38 cellular contexts compared by ENCODE assay signal in genomic region chr17:32980230-32980629, GRCh38. TPM values are rescaled to one million over a fixed set of nuclear protein-coding genes. Genes with fewer than 3 reads are reported as not detected.
"Had no signal": no experiment of that assay in that cellular context is flagged by ENCODE, and none has a peak within 500 bp of the region (broad histone marks: within the 10 kb centered on the region; RNA-seq: fewer than 3 reads in every experiment).

No MANE protein-coding gene starts in this region.

- ATAC-seq: activated naive CD4-positive, alpha-beta T cell treated with anti-CD3 and anti-CD28 coated beads, Interleukin-2, amount 50 U/mL, for 72 hours; activated naive CD8-positive, alpha-beta T cell treated with anti-CD3 and anti-CD28 coated beads, Interleukin-2, amount 50 U/mL, for 24 hours; activated T-cell treated with anti-CD3 and anti-CD28 coated beads, Interleukin-2, amount 50 U/mL, for 4 hours; activated T-cell treated with anti-CD3 and anti-CD28 coated beads, Interleukin-2, amount 50 U/mL, for 72 hours; activated T-helper 17 cell treated with anti-CD3 and anti-CD28 coated beads, Interleukin-2, amount 50 U/mL, for 72 hours; body of pancreas had no signal

- FAIRE-seq: astrocyte, bronchial epithelial cell had no signal

- H3K36me3 ChIP-seq: adrenal gland, ascending aorta, brain microvascular endothelial cell, breast epithelium, cardiac muscle cell had no signal

- H3K9me3 ChIP-seq: adrenal gland, ascending aorta had no signal

- H3K4me3 ChIP-seq: adrenal gland, ascending aorta, body of pancreas, breast epithelium, cardiac muscle cell had no signal

- H3K4me1 ChIP-seq: adrenal gland, ascending aorta, breast epithelium had no signal

- DNase-seq: activated effector memory CD4-positive, alpha-beta T cell treated with anti-CD3 and anti-CD28 coated beads, Interleukin-2, amount 50 U/mL, for 16 hours; activated effector memory CD4-positive, alpha-beta T cell treated with Interleukin-2 at 50 U/mL for 16 hours; activated gamma-delta T cell; activated gamma-delta T cell treated with Interleukin-2 at 50 U/mL for 16 hours; activated naive CD4-positive, alpha-beta T cell; activated naive CD4-positive, alpha-beta T cell treated with anti-CD3 and anti-CD28 coated beads for 36 hours; activated naive CD4-positive, alpha-beta T cell treated with anti-CD3 and anti-CD28 coated beads, Interleukin-2, amount 10 ng/mL, durations not matched to agents 7 days and 5 days; activated naive CD4-positive, alpha-beta T cell treated with anti-CD3 and anti-CD28 coated beads, Interleukin-2, amount 50 U/mL, for 16 hours; activated naive CD4-positive, alpha-beta T cell treated with Interleukin-2 at 50 U/mL for 16 hours; activated naive CD8-positive, alpha-beta T cell treated with anti-CD3 and anti-CD28 coated beads for 36 hours; activated naive CD8-positive, alpha-beta T cell treated with anti-CD3 and anti-CD28 coated beads, Interleukin-2, amount 10 ng/mL, durations not matched to agents 7 days and 5 days; activated naive CD8-positive, alpha-beta T cell treated with anti-CD3 and anti-CD28 coated beads, Interleukin-2, amount 50 U/mL, for 24 hours; activated T-cell treated with anti-CD3 and anti-CD28 coated beads, Interleukin-2, amount 50 U/mL, for 24 hours; activated T-cell treated with anti-CD3 and anti-CD28 coated beads, Interleukin-2, amount 50 U/mL, for 4 hours; activated T-cell treated with anti-CD3 and anti-CD28 coated beads, Interleukin-2, amount 50 U/mL, for 48 hours; activated T-cell treated with anti-CD3 and anti-CD28 coated beads, Interleukin-2, amount 50 U/mL, for 72 hours; adrenal gland; amniotic stem cell; amygdala; anterior cingulate cortex; aorta; body of pancreas; brain microvascular endothelial cell; caudate nucleus; central memory CD4-positive, alpha-beta T cell; cerebellar nuclear complex had no signal

- H3K27ac ChIP-seq: adrenal gland, ascending aorta, body of pancreas, brain microvascular endothelial cell, breast epithelium, cardiac muscle cell had no signal

- H3K27me3 ChIP-seq: adrenal gland, ascending aorta, body of pancreas, brain microvascular endothelial cell, breast epithelium, cardiac muscle cell had no signal

RNA-seq across cellular contexts. Expression of gene SPACA3, which starts 11.4 kb away (rescaled TPM):
- total RNA-seq: activated naive CD4-positive, alpha-beta T cell treated with anti-CD3 and anti-CD28 coated beads for 36 hours; activated naive CD4-positive, alpha-beta T cell treated with anti-CD3 and anti-CD28 coated beads, Interleukin-2, amount 50 U/mL, for 72 hours; activated naive CD8-positive, alpha-beta T cell treated with anti-CD3 and anti-CD28 coated beads for 36 hours; activated naive CD8-positive, alpha-beta T cell treated with anti-CD3 and anti-CD28 coated beads, Interleukin-2, amount 10 ng/mL, durations not matched to agents 7 days and 5 days; activated T-cell treated with anti-CD3 and anti-CD28 coated beads, Interleukin-2, amount 50 U/mL, for 4 hours; activated T-cell treated with anti-CD3 and anti-CD28 coated beads, Interleukin-2, amount 50 U/mL, for 72 hours; activated T-helper 1 cell treated with anti-CD3 and anti-CD28 coated beads, Interleukin-12 subunit alpha, Interleukin-12 subunit beta, Interleukin-2, Interleukin-4 antibody, amounts not matched to agents 30 ng/mL and 10 ng/mL and 1 ng/mL, durations not matched to agents 14 hours and 24 hours and 36 hours; activated T-helper 2 cell treated with anti-CD3 and anti-CD28 coated beads, Interferon-gamma antibody, Interleukin-2, Interleukin-4, amounts not matched to agents 10 μg/mL and 5 μg/mL and 100 μg/mL, durations not matched to agents 14 hours and 24 hours and 36 hours; adrenal gland; aorta; ascending aorta; astrocyte; breast epithelium; bronchial epithelial cell; cardiac muscle cell; cardiac septum; cerebellum; chondrocyte had no signal
- polyA plus RNA-seq: aorta, cardiac muscle cell had no signal

RNA-seq across cellular contexts. Expression of gene TMEM98, which starts 52.3 kb away (rescaled TPM):
- total RNA-seq: activated naive CD4-positive, alpha-beta T cell treated with anti-CD3 and anti-CD28 coated beads for 36 hours; activated naive CD4-positive, alpha-beta T cell treated with anti-CD3 and anti-CD28 coated beads, Interleukin-2, amount 50 U/mL, for 72 hours; activated naive CD8-positive, alpha-beta T cell treated with anti-CD3 and anti-CD28 coated beads for 36 hours; activated naive CD8-positive, alpha-beta T cell treated with anti-CD3 and anti-CD28 coated beads, Interleukin-2, amount 10 ng/mL, durations not matched to agents 7 days and 5 days had no signal
